ENCODE assay signal across 17 cellular contexts in the genomic region with DNA sequence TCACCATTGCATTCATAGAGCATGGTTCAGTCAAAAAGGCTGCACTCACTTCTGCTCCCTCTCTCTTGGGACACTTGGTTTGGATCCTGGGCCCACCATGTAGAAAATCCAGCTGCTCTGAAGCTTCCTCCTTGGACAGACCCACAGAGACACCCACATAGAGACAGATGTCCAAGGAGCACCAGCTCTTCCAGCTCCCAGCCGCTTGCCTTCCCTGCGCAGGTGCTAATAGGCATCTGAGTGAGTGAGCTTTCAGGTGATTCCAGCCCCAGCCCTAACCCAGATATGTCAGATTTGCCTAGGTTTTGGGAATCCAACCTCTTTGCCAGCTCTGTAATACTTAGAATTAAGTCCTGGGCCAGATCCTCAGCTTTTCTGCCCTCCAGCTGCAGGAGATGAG. TPM values are rescaled to one million over a fixed set of nuclear protein-coding genes. Genes with fewer than 3 reads are reported as not detected.
DNase-seq lines count a peak whose midpoint lies in the region; ATAC-seq and TF ChIP-seq lines count a peak whose summit lies in the region.
"Had no signal": no experiment of that assay in that cellular context is flagged by ENCODE, and none has a peak within 500 bp of the region (broad histone marks: within the 10 kb centered on the region; RNA-seq: fewer than 3 reads in every experiment).

No MANE protein-coding gene starts in this region.

- WGBS in HUES64, result 100% methylated on average over 2 of the region's 2 CpGs
- 94 to 96% methylated on average over 2 of the region's 2 CpGs for WGBS in sigmoid colon, 2 donors

- H3K9ac ChIP-seq in HUES64 (ENCODE audit: low read depth, low read length), result no peak overlapping the region
- no peak overlapping the region for H3K9ac ChIP-seq in MM.1S (ENCODE audit: low read length)

- H4K20me1 ChIP-seq in MM.1S (ENCODE audit: insufficient read depth, low read length), result no peaks in the 10 kb centered on the region

- H3F3A ChIP-seq in MM.1S (ENCODE audit: insufficient read depth, low read length), result no peaks in the 10 kb centered on the region

- TF ChIP-seq CTCF in sigmoid colon (IDR thresholded peaks at IDR 0.05) (no peak), MM.1S (IDR thresholded peaks at IDR 0.05; ENCODE audit: low read length) (no peak), right atrium auricular region (IDR thresholded peaks at IDR 0.05) (no peak)

- TF ChIP-seq EP300 in sigmoid colon (IDR thresholded peaks at IDR 0.05), result no peak

- H3K4me2 ChIP-seq in MM.1S (ENCODE audit: low read depth, low read length), result no peak overlapping the region
- H3K4me2 ChIP-seq: A549 had no signal

- H3K4me1 ChIP-seq in HUES64 (ENCODE audit: insufficient read depth, low read length) (peaks cover 5% of the 10 kb centered on the region; the same call in 1 of the 2 replicates), sigmoid colon (no peaks in the 10 kb centered on the region), MM.1S (ENCODE audit: low read length) (no peaks in the 10 kb centered on the region), right atrium auricular region (no peaks in the 10 kb centered on the region)

- H3K27ac ChIP-seq in HUES64 (ENCODE audit: low read depth, low read length) (peak overlapping the region; percentile 74; the same call in 1 of the 2 replicates), sigmoid colon (no peak overlapping the region), MM.1S (ENCODE audit: low read length) (no peak overlapping the region), right atrium auricular region (no peak overlapping the region)
- H3K27ac ChIP-seq: A549 had no signal

- H3K27me3 ChIP-seq in HUES64 (ENCODE audit: insufficient read depth, low read length) (no peaks in the 10 kb centered on the region), sigmoid colon (peaks cover 0 to 9% (median 0%) of the 10 kb centered on the region in 3 donors), MM.1S (replicated peaks; ENCODE audit: insufficient read depth, low read length) (peaks cover 37% of the 10 kb centered on the region), right atrium auricular region (no peaks in the 10 kb centered on the region)

- no peak for ATAC-seq in GM19023 (IDR thresholded peaks at IDR 0.05; ENCODE audit: unreplicated experiment)
- ATAC-seq: A549; CD8-positive, alpha-beta T cell had no signal

- H3K79me2 ChIP-seq in MM.1S (ENCODE audit: low read length), result no peaks in the 10 kb centered on the region

- H3K9me3 ChIP-seq in HUES64 (ENCODE audit: insufficient read depth, low read depth, low read length), result no peaks in the 10 kb centered on the region
- H3K9me3 ChIP-seq in sigmoid colon, result no peaks in the 10 kb centered on the region
- H3K9me3 ChIP-seq in MM.1S (replicated peaks; ENCODE audit: insufficient read depth, low read length), result no peaks in the 10 kb centered on the region
- H3K9me3 ChIP-seq in right atrium auricular region, result no peaks in the 10 kb centered on the region
- H3K9me3 ChIP-seq: HAP-1 had no signal

- intact Hi-C loops in sigmoid colon (cut with DNase I), result no loop called here

- H2AFZ ChIP-seq in MM.1S (ENCODE audit: low read length), result no peak overlapping the region

- H3K36me3 ChIP-seq in HUES64 (ENCODE audit: insufficient read depth, low read length), result no peaks in the 10 kb centered on the region
- no peaks in the 10 kb centered on the region for H3K36me3 ChIP-seq in sigmoid colon
- H3K36me3 ChIP-seq in MM.1S (replicated peaks; ENCODE audit: insufficient read depth, low read length), result no peaks in the 10 kb centered on the region
- H3K36me3 ChIP-seq in right atrium auricular region, result no peaks in the 10 kb centered on the region
- H3K36me3 ChIP-seq: HAP-1 had no signal

- no peaks in the 10 kb centered on the region for H3K9me2 ChIP-seq in MM.1S (replicated peaks; ENCODE audit: insufficient read depth, low read length)

- DNase-seq in ecto neural progenitor cell (ENCODE audit: low spot score), result peak; percentile 28
- DNase-seq in mesenteric fat pad (ENCODE audit: low spot score), result peak; percentile 49
- peak; percentile 19 for DNase-seq in sigmoid colon
- DNase-seq in MM.1S, result no peak
- no peak for DNase-seq in right atrium auricular region (ENCODE audit: low spot score)
- DNase-seq: CD8-positive, alpha-beta T cell; COR-L47; DND-41; GDM1; GOT3 had no signal

- H3K4me3 ChIP-seq in HUES64 (ENCODE audit: low read length) (no peak overlapping the region), sigmoid colon (no peak overlapping the region), MM.1S (ENCODE audit: low read length) (no peak overlapping the region), right atrium auricular region (no peak overlapping the region)
- H3K4me3 ChIP-seq: A549, HAP-1 had no signal

- TF ChIP-seq POLR2A in sigmoid colon (IDR thresholded peaks at IDR 0.05), result no peak

RNA-seq across cellular contexts. Expression of gene DLK1, which starts 38.6 kb away (rescaled TPM):
- polyA plus RNA-seq in HUES64 (2013, experiment 1 of 2), result 9.3 TPM
- polyA plus RNA-seq in HUES64 (2013, experiment 2 of 2), result 18.3 TPM
- total RNA-seq in mesenteric fat pad, result not detected
- total RNA-seq in sigmoid colon, result under 1 TPM in 1 of 4 donors, not detected in 3; 0.36 TPM
- 1 to 10 TPM in 1 of 3 donors, under 1 TPM in 1, not detected in 1; 0.46 to 1.2 TPM for polyA plus RNA-seq in sigmoid colon
- total RNA-seq in right atrium auricular region, result not detected
- total RNA-seq: CD8-positive, alpha-beta T cell; HT1080 had no signal
- polyA plus RNA-seq: BJ, CD14-positive monocyte had no signal

Comparison
In these comparisons a context has a peak if more than half of its experiments do, and no peak if none do; other contexts are left out.
1. DNase-seq: peak in ecto neural progenitor cell (single experiment), mesenteric fat pad (single experiment) and sigmoid colon (single experiment); none in MM.1S (single experiment) and right atrium auricular region (single experiment).